In genomic region chr14:64394973-64395633, GRCh38 we compare ENCODE assay signal across 30 cellular contexts. TPM values are rescaled to one million over a fixed set of nuclear protein-coding genes. Genes with fewer than 3 reads are reported as not detected.
DNase-seq lines count a peak whose midpoint lies in the region; ATAC-seq, FAIRE-seq and TF ChIP-seq lines count a peak whose summit lies in the region.
"Had no signal": no experiment of that assay in that cellular context is flagged by ENCODE, and none has a peak within 500 bp of the region (broad histone marks: within the 10 kb centered on the region; RNA-seq: fewer than 3 reads in every experiment).

No MANE protein-coding gene starts in this region.

- POLR2A ChIA-PET in HEK293 (lab: Yijun Ruan, JAX): no interaction called here
- POLR2A ChIA-PET in GM12878 (lab: Charles Lee): no interaction called here

- no peak for TF ChIP-seq EP300 in GM12878 (IDR thresholded peaks at IDR 0.05; ENCODE audit: borderline replicate concordance in 1 of 2, control insufficient read depth in 1 of 2, low read depth in 2 of 2, low read length in 2 of 2)

- peak overlapping the region; percentile 32 for H3K27ac ChIP-seq in HEK293 (ENCODE audit: extremely low read depth, low read depth, low read length)
- H3K27ac ChIP-seq in GM12878 (ENCODE audit: control insufficient read depth, insufficient read depth): no peak overlapping the region
- no peak overlapping the region for H3K27ac ChIP-seq in hepatocyte
- H3K27ac ChIP-seq: breast epithelium, C4-2B, right atrium auricular region, suprapubic skin had no signal

- in situ Hi-C loops in GM12878 (cut with MboI): no loop called here

- no peak for FAIRE-seq in GM12878 (lab: Jason Lieb, UNC)
- FAIRE-seq: colon had no signal

- H3K4me1 ChIP-seq in HEK293 (ENCODE audit: control insufficient read depth, insufficient read depth, low read length) (peaks cover 8% of the 10 kb centered on the region), GM12878 (ENCODE audit: control insufficient read depth, insufficient read depth, low read length) (peaks cover 6% of the 10 kb centered on the region), mucosa of descending colon (ENCODE audit: low read depth) (no peaks in the 10 kb centered on the region), hepatocyte (ENCODE audit: insufficient read depth) (no peaks in the 10 kb centered on the region)
- H3K4me1 ChIP-seq: breast epithelium, Caco-2, suprapubic skin had no signal

- H2AFZ ChIP-seq in GM12878 (ENCODE audit: control insufficient read depth, low read depth, low read length): no peak overlapping the region
- H2AFZ ChIP-seq in hepatocyte: no peak overlapping the region

- TF ChIP-seq RAD21 in GM12878 (IDR thresholded peaks at IDR 0.05; ENCODE audit: insufficient read depth, low read depth, low read length): no peak

- peak; percentile 39 for ATAC-seq in GM12878
- ATAC-seq in mucosa of descending colon: peak; percentile 29
- no peak for ATAC-seq in left ventricle myocardium superior
- ATAC-seq: left cardiac atrium had no signal

- no peak for TF ChIP-seq CTCF in HEK293 (tag by site-specific recombination; IDR thresholded peaks at IDR 0.05)
- no peak for TF ChIP-seq CTCF in GM12878 (IDR thresholded peaks at IDR 0.05 in 2 of 3, conservative IDR thresholded peaks at IDR 0.05 in 1 of 3; ENCODE audit: control insufficient read depth in 2 of 3, extremely low read depth in 1 of 3, insufficient read depth in 1 of 3, low read depth in 3 of 3, low read length in 3 of 3)
- no peak for TF ChIP-seq CTCF in mucosa of descending colon (IDR thresholded peaks at IDR 0.05)
- TF ChIP-seq CTCF in hepatocyte (IDR thresholded peaks at IDR 0.05; ENCODE audit: poor library complexity): no peak

- H3K4me3 ChIP-seq in HEK293 (ENCODE audit: low read depth, low read length): no peak overlapping the region
- H3K4me3 ChIP-seq in GM12878: no peak overlapping the region
- no peak overlapping the region for H3K4me3 ChIP-seq in mucosa of descending colon
- H3K4me3 ChIP-seq in hepatocyte: no peak overlapping the region
- H3K4me3 ChIP-seq: breast epithelium, right atrium auricular region, smooth muscle cell, suprapubic skin had no signal

- RAD21 ChIA-PET in GM12878 (lab: Charles Lee; ENCODE audit: unreplicated experiment): interaction anchor here (1.0 to 1.1 kb wide), 3 partner anchors 29 to 241 kb away, joined by 3 read pairs; no protein-coding TSS in a partner anchor

- CTCF ChIA-PET in HEK293 (lab: Yijun Ruan, JAX): interaction anchor here (0.6 to 1.4 kb wide), 2 partner anchors 35 to 140 kb away, joined by 3 to 4 read pairs; no protein-coding TSS in a partner anchor
- CTCF ChIA-PET in GM12878 (lab: Yijun Ruan, JAX): interaction anchor here (1.0 to 3.7 kb wide), 6 partner anchors 9 to 83 kb away, joined by 3 to 31 read pairs (median 6); no protein-coding TSS in a partner anchor

- peaks cover 45% of the 10 kb centered on the region for H3K4me1 Mint-ChIP-seq in T-helper 1 cell treated with Interleukin-12 subunit alpha and Interleukin-12 subunit beta and Interleukin-4 antibody, amounts not matched to agents 30 μg/mL and 1 μg/mL, for 36 hours (ENCODE audit: low read depth)

- 83% methylated on average over 4 of the region's 4 CpGs for WGBS in GM12878 (ENCODE audit: insufficient coverage, insufficient replicate concordance, low lambda C conversion rate, missing lambda C conversion rate)
- WGBS in hepatocyte (ENCODE audit: low lambda C conversion rate, missing lambda C conversion rate): 87% methylated on average over 4 of the region's 4 CpGs

- H3K4me2 ChIP-seq in GM12878 (ENCODE audit: control insufficient read depth, insufficient read depth) (peak overlapping the region; percentile 20; the same call in 1 of the 2 replicates), hepatocyte (no peak overlapping the region)
- H3K4me2 ChIP-seq: smooth muscle cell had no signal

- H3K79me2 ChIP-seq in GM12878 (ENCODE audit: control insufficient read depth, insufficient read depth, low read length) (peaks cover 83% of the 10 kb centered on the region), hepatocyte (peaks cover 43% of the 10 kb centered on the region)

- no peaks in the 10 kb centered on the region for H3K9me2 ChIP-seq in hepatocyte (replicated peaks; ENCODE audit: insufficient read depth)

- peak overlapping the region; percentile 31 for H3K27ac Mint-ChIP-seq in T-helper 1 cell treated with Interleukin-12 subunit alpha and Interleukin-12 subunit beta and Interleukin-4 antibody, amounts not matched to agents 30 μg/mL and 1 μg/mL, for 36 hours
- H3K27ac Mint-ChIP-seq: activated naive CD4-positive, alpha-beta T cell treated with anti-CD3 and anti-CD28 coated beads, Interleukin-2, amount 50 U/mL, for 24 hours had no signal

- H3K36me3 ChIP-seq in HEK293 (ENCODE audit: control insufficient read depth in 2 of 2, insufficient read depth in 1 of 2, low read length in 2 of 2): peaks cover 22 to 50% of the 10 kb centered on the region in 2 experiments; a peak in 2 of 3 replicates
- H3K36me3 ChIP-seq in GM12878 (ENCODE audit: control insufficient read depth in 2 of 2, insufficient read depth in 2 of 2, low read length in 1 of 2): peaks cover 0 to 3% of the 10 kb centered on the region in 2 experiments; a peak in 2 of 4 replicates
- H3K36me3 ChIP-seq in mucosa of descending colon (ENCODE audit: low read depth): no peaks in the 10 kb centered on the region
- H3K36me3 ChIP-seq in hepatocyte (replicated peaks; ENCODE audit: insufficient read depth, low read depth): no peaks in the 10 kb centered on the region
- H3K36me3 ChIP-seq: breast epithelium, suprapubic skin had no signal

- SMC1A ChIA-PET in GM12878 (lab: Charles Lee; ENCODE audit: uncharacterized antibody, unreplicated experiment): interaction anchor here (1.8 to 3.6 kb wide), 3 partner anchors 10 to 79 kb away, joined by 6 to 21 read pairs (median 8); no protein-coding TSS in a partner anchor

- no TSS peak for BruUV-seq in GM12878 (replicated peaks; lab: Mats Ljungman, UMichigan)

- H3K9ac ChIP-seq in GM12878 (ENCODE audit: control insufficient read depth, insufficient read depth, low read length): no peak overlapping the region

- no peak for DNase-seq in T-helper 1 cell
- no peak for DNase-seq in GM12878 (ENCODE audit: low read depth, low spot score)
- DNase-seq in mucosa of descending colon: no peak
- no peak for DNase-seq in hepatocyte (ENCODE audit: low spot score)
- no peak for DNase-seq in DMS79 treated with DMSO at 0.1 percent for 48 hours (lab: John Stamatoyannopoulos, UW)
- DNase-seq in left ventricle myocardium superior: no peak
- DNase-seq: activated CD4-positive, alpha-beta T cell treated with anti-CD3 and anti-CD28 coated beads, Interleukin-2, amount 50 U/mL, for 4 hours; activated CD4-positive, CD25-positive, alpha-beta regulatory T cell; anterior cingulate cortex; Caco-2; effector CD4-positive, alpha-beta T cell; GF-D8; immature natural killer cell; left cardiac atrium; MV-4-11; NCI-H1436; NCI-H2081; NCI-H526; SIG-M5; stimulated activated naive CD4-positive, alpha-beta T cell; SW 1271 had no signal

- H3K27me3 ChIP-seq in GM12878 (replicated peaks in 1 of 2; ENCODE audit: control insufficient read depth in 2 of 2, insufficient read depth in 2 of 2, low read length in 1 of 2) (no peaks in the 10 kb centered on the region), hepatocyte (no peaks in the 10 kb centered on the region)
- H3K27me3 ChIP-seq: breast epithelium, right atrium auricular region, suprapubic skin had no signal

- TF ChIP-seq POLR2A in GM12878 (IDR thresholded peaks at IDR 0.05; ENCODE audit: low read depth, low read length): no peak

- intact Hi-C loops in GM12878 (cut with micrococcal nuclease; ENCODE audit: unreplicated experiment): no loop called here
- intact Hi-C loops in mucosa of descending colon (cut with DNase I, micrococcal nuclease): no loop called here
- intact Hi-C loops in left ventricle myocardium superior (cut with micrococcal nuclease): no loop called here

- H3K9me3 Mint-ChIP-seq in T-helper 1 cell treated with Interleukin-12 subunit alpha and Interleukin-12 subunit beta and Interleukin-4 antibody, amounts not matched to agents 30 μg/mL and 1 μg/mL, for 36 hours: no peaks in the 10 kb centered on the region
- H3K9me3 Mint-ChIP-seq: activated naive CD4-positive, alpha-beta T cell treated with anti-CD3 and anti-CD28 coated beads, Interleukin-2, amount 50 U/mL, for 24 hours; immature natural killer cell had no signal

- H3K36me3 Mint-ChIP-seq in T-helper 1 cell treated with Interleukin-12 subunit alpha and Interleukin-12 subunit beta and Interleukin-4 antibody, amounts not matched to agents 30 μg/mL and 1 μg/mL, for 36 hours (ENCODE audit: low read depth): peaks cover 33% of the 10 kb centered on the region

- no peaks in the 10 kb centered on the region for H3K27me3 Mint-ChIP-seq in T-helper 1 cell treated with Interleukin-12 subunit alpha and Interleukin-12 subunit beta and Interleukin-4 antibody, amounts not matched to agents 30 μg/mL and 1 μg/mL, for 36 hours (ENCODE audit: low read depth)
- H3K27me3 Mint-ChIP-seq: activated naive CD4-positive, alpha-beta T cell treated with anti-CD3 and anti-CD28 coated beads, Interleukin-2, amount 50 U/mL, for 24 hours had no signal

- H3K4me3 Mint-ChIP-seq in T-helper 1 cell treated with Interleukin-12 subunit alpha and Interleukin-12 subunit beta and Interleukin-4 antibody, amounts not matched to agents 30 μg/mL and 1 μg/mL, for 36 hours: no peak overlapping the region
- H3K4me3 Mint-ChIP-seq: activated naive CD4-positive, alpha-beta T cell treated with anti-CD3 and anti-CD28 coated beads, Interleukin-2, amount 50 U/mL, for 24 hours; immature natural killer cell had no signal

- H4K20me1 ChIP-seq in GM12878 (ENCODE audit: control insufficient read depth, insufficient read depth) (no peaks in the 10 kb centered on the region), hepatocyte (ENCODE audit: insufficient read depth, poor library complexity, severe bottlenecking) (no peaks in the 10 kb centered on the region)

- H3K9me3 ChIP-seq in HEK293 (ENCODE audit: control insufficient read depth, insufficient read depth, low read depth, low read length) (no peaks in the 10 kb centered on the region), GM12878 (replicated peaks; ENCODE audit: control insufficient read depth, insufficient read depth, low read length) (no peaks in the 10 kb centered on the region), mucosa of descending colon (no peaks in the 10 kb centered on the region), hepatocyte (ENCODE audit: low read depth) (no peaks in the 10 kb centered on the region)
- H3K9me3 ChIP-seq: breast epithelium, Caco-2, right atrium auricular region, suprapubic skin had no signal

RNA-seq across cellular contexts. Expression of gene MTHFD1, which starts 7.0 kb away (rescaled TPM):
- 224 and 245 TPM in 2 replicates for total RNA-seq in GM12878 (2013; cell fraction: nucleolus; rRNA removed)
- total RNA-seq in GM12878 (2014; rRNA removed): 153 and 160 TPM in 2 replicates
- total RNA-seq in GM12878 (2014; rRNA removed; fragmentation: Illumina TruSeq; extraction: Trizol): 114 and 123 TPM in 2 replicates
- 237 and 261 TPM in 2 replicates for total RNA-seq in GM12878 (2021)
- 70.5 TPM for polyA plus RNA-seq in GM12878 (2011; ENCODE audit: low read depth)
- 81.9 and 99.3 TPM in 2 replicates for polyA plus RNA-seq in GM12878 (2011; rRNA removed)
- 95.3 and 103 TPM in 2 replicates for polyA plus RNA-seq in GM12878 (2011; cell fraction: cytosol; rRNA removed)
- polyA plus RNA-seq in GM12878 (2011; cell fraction: nucleus; rRNA removed): 103 and 135 TPM in 2 replicates
- polyA plus RNA-seq in GM12878 (2012): 100 and 109 TPM in 2 replicates
- 210 TPM in 2 replicates for polyA plus RNA-seq in GM12878 (2014; fragmentation: Illumina TruSeq; extraction: Trizol)
- polyA plus RNA-seq in GM12878 (2014; fragmentation: Nextera tagmentation; extraction: Ambion mirVana): 100 to 1,000 TPM; 140 to 177 TPM
- polyA plus RNA-seq in GM12878 (2014; rRNA removed): 169 and 181 TPM in 2 replicates
- 100 to 1,000 TPM; 301 to 310 TPM for polyA plus RNA-seq in GM12878 (2016; fragmentation: Nextera tagmentation; extraction: Ambion mirVana)
- polyA minus RNA-seq in GM12878 (2011; rRNA and poly(A)+ RNA removed): 130 and 154 TPM in 2 replicates
- polyA minus RNA-seq in GM12878 (2011; cell fraction: cytosol; rRNA and poly(A)+ RNA removed): 96.6 and 126 TPM in 2 replicates
- 71.6 and 111 TPM in 2 replicates for polyA minus RNA-seq in GM12878 (2011; cell fraction: nucleus; rRNA and poly(A)+ RNA removed)
- 10 to 100 TPM; 35.9 to 73.3 (median 37.3) TPM for total RNA-seq in mucosa of descending colon
- total RNA-seq in hepatocyte: 19.5 and 29.5 TPM in 2 replicates
- polyA plus RNA-seq in hepatocyte: 24.4 and 31.9 TPM in 2 replicates
- total RNA-seq in left ventricle myocardium superior: 60.6 TPM
